Comparison of ENCODE assay signal across 8 cellular contexts in the genomic region with DNA sequence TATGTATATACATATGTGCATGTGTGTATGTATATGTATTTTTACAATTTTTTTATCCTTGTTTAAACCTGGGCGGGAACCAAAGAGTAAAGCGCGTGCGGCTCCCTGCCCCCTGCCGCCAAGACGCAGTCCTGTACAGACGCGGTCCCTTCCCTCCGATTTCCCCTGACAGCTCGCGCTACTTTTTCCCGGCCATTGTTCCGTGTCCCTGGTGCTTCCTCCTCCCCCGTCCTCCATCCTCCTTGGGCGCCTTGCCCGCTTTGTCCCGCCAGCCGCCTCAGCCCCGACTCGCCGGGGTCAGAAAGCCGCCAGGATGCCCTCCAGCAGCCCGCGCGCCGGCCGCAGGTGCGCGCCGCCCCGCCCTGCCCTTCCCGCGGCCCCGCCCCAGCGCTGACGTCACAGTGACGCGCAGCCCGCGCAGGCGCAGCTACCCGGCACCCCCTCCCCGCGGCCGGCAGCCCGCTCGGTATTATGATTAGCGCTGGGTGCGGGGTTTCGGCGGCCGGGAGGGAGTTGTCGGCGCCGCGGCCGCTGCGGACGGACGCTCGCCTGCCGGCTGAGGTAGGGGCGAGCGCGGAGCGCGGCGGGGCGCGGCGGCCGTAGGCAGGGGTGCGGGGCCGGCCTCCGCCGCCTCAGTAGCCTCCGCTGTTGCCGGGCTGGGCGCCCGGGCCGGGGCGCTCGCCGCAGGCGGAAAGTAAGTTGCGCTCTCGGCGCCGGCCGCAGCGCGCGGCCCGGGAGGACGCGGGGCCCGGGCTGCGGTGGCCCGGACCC. TPM values are rescaled to one million over a fixed set of nuclear protein-coding genes. Genes with fewer than 3 reads are reported as not detected.
DNase-seq lines count a peak whose midpoint lies in the region; ATAC-seq and TF ChIP-seq lines count a peak whose summit lies in the region.

Gene SNRK, plus strand, starts transcription at position 426 of the 771 bp plus-strand sequence. CDS start 16,664 bp downstream, outside the sequence.

- H3K4me3 ChIP-seq in HUES6 (ENCODE audit: low read depth, low read length) (peak within 1 kb of the TSS; percentile 83), fibroblast of villous mesenchyme (ENCODE audit: low read depth, low read length) (peak within 1 kb of the TSS; percentile 90), stomach smooth muscle (ENCODE audit: low read length in 2 of 2) (peak within 1 kb of the TSS; percentile 86 to 96)

- peak; percentile 84 for ATAC-seq in GM21381 (IDR thresholded peaks at IDR 0.05; ENCODE audit: unreplicated experiment)

- peak within 1 kb of the TSS; percentile 99 for H3K27ac Mint-ChIP-seq in neural crest cell (ENCODE audit: unreplicated experiment)

- H3K27me3 ChIP-seq in HUES6 (ENCODE audit: control insufficient read depth, insufficient read depth, low read length) = peaks cover 9% of the 10 kb centered on the region; the same call in 1 of the 2 replicates
- H3K27me3 ChIP-seq in stomach smooth muscle (ENCODE audit: control insufficient read depth in 1 of 2, insufficient read depth in 2 of 2, low read length in 2 of 2) = no peaks in the 10 kb centered on the region

- H3K4me3 Mint-ChIP-seq in neural crest cell = peak within 1 kb of the TSS; percentile 99

- no peaks in the 10 kb centered on the region for H3K9me3 Mint-ChIP-seq in neural crest cell

- H3K4me1 Mint-ChIP-seq in neural crest cell = peaks cover 42% of the 10 kb centered on the region

- DNase-seq in DMS153 treated with DMSO at 0.1 percent for 48 hours (lab: John Stamatoyannopoulos, UW; ENCODE audit: unreplicated experiment) (peak; percentile 21), fibroblast of villous mesenchyme (ENCODE audit: low read depth) (peak; percentile 82), neural crest cell (ENCODE audit: low read depth, low spot score) (peak; percentile 91)
- peak; percentile 98 for DNase-seq in activated effector memory CD4-positive, alpha-beta T cell treated with anti-CD3 and anti-CD28 coated beads, Interleukin-2, amount 50 U/mL, for 16 hours

- H3K36me3 ChIP-seq in HUES6 (ENCODE audit: control insufficient read depth, insufficient read depth, low read length) (no peaks in the 10 kb centered on the region), stomach smooth muscle (ENCODE audit: control insufficient read depth in 2 of 2, insufficient read depth in 2 of 2, low read length in 2 of 2) (no peaks in the 10 kb centered on the region)

- H3K27me3 Mint-ChIP-seq in neural crest cell (ENCODE audit: low read depth) = peaks cover 13% of the 10 kb centered on the region

- H3K4me1 ChIP-seq in HUES6 (ENCODE audit: control insufficient read depth, insufficient read depth, low read length) (peaks cover 15% of the 10 kb centered on the region), stomach smooth muscle (ENCODE audit: control insufficient read depth, insufficient read depth, low read length) (peaks cover 27% of the 10 kb centered on the region)

- TF ChIP-seq CTCF in fibroblast of villous mesenchyme (IDR thresholded peaks at IDR 0.05; ENCODE audit: insufficient read depth, low read depth, low read length) (peak; percentile 36), neural crest cell (conservative IDR thresholded peaks at IDR 0.05) (peak; percentile 55)

- H3K9ac ChIP-seq in HUES6 (ENCODE audit: low read length) (peak within 1 kb of the TSS; percentile 76), stomach smooth muscle (ENCODE audit: low read length in 2 of 2) (peak within 1 kb of the TSS; percentile 85 to 96)

- TF ChIP-seq POLR2A in Raji (IDR thresholded peaks at IDR 0.05; ENCODE audit: insufficient read depth, low read depth, low read length) = peak; percentile 67; the same call in 1 of the 2 replicates

- H3K36me3 Mint-ChIP-seq in neural crest cell (ENCODE audit: low read depth) = no peaks in the 10 kb centered on the region

- H3K27ac ChIP-seq in HUES6 (ENCODE audit: low read depth, low read length) (no peak within 1 kb of the TSS), stomach smooth muscle (ENCODE audit: low read length) (peak within 1 kb of the TSS; percentile 91)

- H3K9me3 ChIP-seq in HUES6 (ENCODE audit: control insufficient read depth, insufficient read depth, low read depth, low read length) (no peaks in the 10 kb centered on the region), stomach smooth muscle (ENCODE audit: control insufficient read depth in 2 of 2, low read length in 2 of 2) (no peaks in the 10 kb centered on the region)

RNA-seq across cellular contexts. Expression of gene SNRK, which starts in this region (rescaled TPM):
- 20.3 and 21.2 TPM in 2 replicates for total RNA-seq in fibroblast of villous mesenchyme
- 18.2 and 21.4 TPM in 2 replicates for total RNA-seq in neural crest cell

Comparison
In these comparisons a context has a peak if more than half of its experiments do, and no peak if none do; other contexts are left out.
1. DNase-seq: peak in every context shown above with its lines; median percentile 98 in activated effector memory CD4-positive, alpha-beta T cell treated with anti-CD3 and anti-CD28 coated beads, Interleukin-2, amount 50 U/mL, for 16 hours; 91 in neural crest cell; 82 in fibroblast of villous mesenchyme; 21 in DMS153 treated with DMSO at 0.1 percent for 48 hours.